ENCODE assay signal across 1 cellular context in the genomic region with DNA sequence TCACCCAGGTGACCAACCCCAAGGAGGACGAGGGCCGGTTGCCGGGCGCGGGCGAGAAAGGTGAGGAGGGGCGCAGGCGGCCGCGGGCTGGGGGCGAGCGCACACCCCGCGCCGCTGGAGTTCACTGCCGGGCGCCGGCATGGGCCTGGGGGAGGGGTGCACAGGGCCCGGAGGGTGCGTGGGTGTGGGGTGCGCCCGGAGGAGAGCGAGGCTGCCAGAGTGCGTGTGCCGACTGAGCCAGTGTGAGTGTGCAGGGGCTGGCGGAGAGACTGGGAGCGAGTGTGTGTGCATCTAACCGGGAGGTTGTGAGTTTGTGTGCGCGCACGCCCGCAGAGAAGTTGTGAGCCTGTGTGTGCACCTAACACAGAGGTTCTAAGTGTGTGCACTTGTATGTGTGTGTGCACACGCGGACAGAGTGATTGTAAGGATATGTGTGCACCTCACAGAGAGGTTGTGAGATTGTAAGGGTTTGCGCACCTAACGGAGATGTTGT.
TF ChIP-seq lines count a peak whose summit lies in the region.

No MANE protein-coding gene starts in this region.

TF ChIP-seq in HepG2, 621 proteins besides CTCF, POLR2A, EP300 and RAD21 (continued from another document):
- no peak for TF ChIP-seq ZNF34 (CRISPR knock-in tag; IDR thresholded peaks at IDR 0.05; ENCODE audit: borderline replicate concordance)
- TF ChIP-seq ARNT2 (CRISPR knock-in tag; IDR thresholded peaks at IDR 0.05; ENCODE audit: low read depth), result no peak
- TF ChIP-seq ZNF543 (CRISPR knock-in tag; IDR thresholded peaks at IDR 0.05), result 0 out of 2 replicates have a peak, but pooled peaks have one; percentile 1
- TF ChIP-seq, protein P1, sequence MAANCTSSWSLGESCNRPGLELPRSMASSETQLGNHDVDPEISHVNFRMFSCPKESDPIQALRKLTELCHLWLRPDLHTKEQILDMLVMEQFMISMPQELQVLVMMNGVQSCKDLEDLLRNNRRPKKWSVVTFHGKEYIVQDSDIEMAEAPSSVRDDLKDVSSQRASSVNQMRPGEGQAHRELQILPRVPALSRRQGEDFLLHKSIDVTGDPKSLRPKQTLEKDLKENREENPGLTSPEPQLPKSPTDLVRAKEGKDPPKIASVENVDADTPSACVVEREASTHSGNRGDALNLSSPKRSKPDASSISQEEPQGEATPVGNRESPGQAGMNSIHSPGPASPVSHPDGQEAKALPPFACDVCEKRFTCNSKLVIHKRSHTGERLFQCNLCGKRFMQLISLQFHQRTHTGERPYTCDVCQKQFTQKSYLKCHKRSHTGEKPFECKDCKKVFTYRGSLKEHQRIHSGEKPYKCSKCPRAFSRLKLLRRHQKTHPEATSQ (CRISPR knock-in tag; IDR thresholded peaks at IDR 0.05; ENCODE audit: borderline replicate concordance), result no peak
- no peak for TF ChIP-seq MTF1 (CRISPR knock-in tag; IDR thresholded peaks at IDR 0.05)
- no peak for TF ChIP-seq KAT2B (IDR thresholded peaks at IDR 0.05; ENCODE audit: borderline replicate concordance, low read depth, low read length)
- TF ChIP-seq, protein P2, sequence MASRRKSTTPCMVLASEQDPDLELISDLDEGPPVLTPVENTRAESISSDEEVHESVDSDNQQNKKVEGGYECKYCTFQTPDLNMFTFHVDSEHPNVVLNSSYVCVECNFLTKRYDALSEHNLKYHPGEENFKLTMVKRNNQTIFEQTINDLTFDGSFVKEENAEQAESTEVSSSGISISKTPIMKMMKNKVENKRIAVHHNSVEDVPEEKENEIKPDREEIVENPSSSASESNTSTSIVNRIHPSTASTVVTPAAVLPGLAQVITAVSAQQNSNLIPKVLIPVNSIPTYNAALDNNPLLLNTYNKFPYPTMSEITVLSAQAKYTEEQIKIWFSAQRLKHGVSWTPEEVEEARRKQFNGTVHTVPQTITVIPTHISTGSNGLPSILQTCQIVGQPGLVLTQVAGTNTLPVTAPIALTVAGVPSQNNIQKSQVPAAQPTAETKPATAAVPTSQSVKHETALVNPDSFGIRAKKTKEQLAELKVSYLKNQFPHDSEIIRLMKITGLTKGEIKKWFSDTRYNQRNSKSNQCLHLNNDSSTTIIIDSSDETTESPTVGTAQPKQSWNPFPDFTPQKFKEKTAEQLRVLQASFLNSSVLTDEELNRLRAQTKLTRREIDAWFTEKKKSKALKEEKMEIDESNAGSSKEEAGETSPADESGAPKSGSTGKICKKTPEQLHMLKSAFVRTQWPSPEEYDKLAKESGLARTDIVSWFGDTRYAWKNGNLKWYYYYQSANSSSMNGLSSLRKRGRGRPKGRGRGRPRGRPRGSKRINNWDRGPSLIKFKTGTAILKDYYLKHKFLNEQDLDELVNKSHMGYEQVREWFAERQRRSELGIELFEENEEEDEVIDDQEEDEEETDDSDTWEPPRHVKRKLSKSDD (CRISPR knock-in tag; IDR thresholded peaks at IDR 0.05; ENCODE audit: low read depth), result no peak
- TF ChIP-seq ZNF746 (CRISPR knock-in tag; IDR thresholded peaks at IDR 0.05), result no peak; the same call in 1 of the 2 replicates
- no peak for TF ChIP-seq LCORL (IDR thresholded peaks at IDR 0.05)
- TF ChIP-seq LCORL (CRISPR knock-in tag; IDR thresholded peaks at IDR 0.05), result no peak
- TF ChIP-seq ZNF234 (CRISPR knock-in tag; conservative IDR thresholded peaks at IDR 0.05), result no peak
- TF ChIP-seq, protein P3, sequence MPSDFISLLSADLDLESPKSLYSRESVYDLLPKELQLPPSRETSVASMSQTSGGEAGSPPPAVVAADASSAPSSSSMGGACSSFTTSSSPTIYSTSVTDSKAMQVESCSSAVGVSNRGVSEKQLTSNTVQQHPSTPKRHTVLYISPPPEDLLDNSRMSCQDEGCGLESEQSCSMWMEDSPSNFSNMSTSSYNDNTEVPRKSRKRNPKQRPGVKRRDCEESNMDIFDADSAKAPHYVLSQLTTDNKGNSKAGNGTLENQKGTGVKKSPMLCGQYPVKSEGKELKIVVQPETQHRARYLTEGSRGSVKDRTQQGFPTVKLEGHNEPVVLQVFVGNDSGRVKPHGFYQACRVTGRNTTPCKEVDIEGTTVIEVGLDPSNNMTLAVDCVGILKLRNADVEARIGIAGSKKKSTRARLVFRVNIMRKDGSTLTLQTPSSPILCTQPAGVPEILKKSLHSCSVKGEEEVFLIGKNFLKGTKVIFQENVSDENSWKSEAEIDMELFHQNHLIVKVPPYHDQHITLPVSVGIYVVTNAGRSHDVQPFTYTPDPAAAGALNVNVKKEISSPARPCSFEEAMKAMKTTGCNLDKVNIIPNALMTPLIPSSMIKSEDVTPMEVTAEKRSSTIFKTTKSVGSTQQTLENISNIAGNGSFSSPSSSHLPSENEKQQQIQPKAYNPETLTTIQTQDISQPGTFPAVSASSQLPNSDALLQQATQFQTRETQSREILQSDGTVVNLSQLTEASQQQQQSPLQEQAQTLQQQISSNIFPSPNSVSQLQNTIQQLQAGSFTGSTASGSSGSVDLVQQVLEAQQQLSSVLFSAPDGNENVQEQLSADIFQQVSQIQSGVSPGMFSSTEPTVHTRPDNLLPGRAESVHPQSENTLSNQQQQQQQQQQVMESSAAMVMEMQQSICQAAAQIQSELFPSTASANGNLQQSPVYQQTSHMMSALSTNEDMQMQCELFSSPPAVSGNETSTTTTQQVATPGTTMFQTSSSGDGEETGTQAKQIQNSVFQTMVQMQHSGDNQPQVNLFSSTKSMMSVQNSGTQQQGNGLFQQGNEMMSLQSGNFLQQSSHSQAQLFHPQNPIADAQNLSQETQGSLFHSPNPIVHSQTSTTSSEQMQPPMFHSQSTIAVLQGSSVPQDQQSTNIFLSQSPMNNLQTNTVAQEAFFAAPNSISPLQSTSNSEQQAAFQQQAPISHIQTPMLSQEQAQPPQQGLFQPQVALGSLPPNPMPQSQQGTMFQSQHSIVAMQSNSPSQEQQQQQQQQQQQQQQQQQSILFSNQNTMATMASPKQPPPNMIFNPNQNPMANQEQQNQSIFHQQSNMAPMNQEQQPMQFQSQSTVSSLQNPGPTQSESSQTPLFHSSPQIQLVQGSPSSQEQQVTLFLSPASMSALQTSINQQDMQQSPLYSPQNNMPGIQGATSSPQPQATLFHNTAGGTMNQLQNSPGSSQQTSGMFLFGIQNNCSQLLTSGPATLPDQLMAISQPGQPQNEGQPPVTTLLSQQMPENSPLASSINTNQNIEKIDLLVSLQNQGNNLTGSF (CRISPR knock-in tag; IDR thresholded peaks at IDR 0.05), result no peak
- no peak for TF ChIP-seq ZFAT (CRISPR knock-in tag; conservative IDR thresholded peaks at IDR 0.05)
- TF ChIP-seq, protein P4, sequence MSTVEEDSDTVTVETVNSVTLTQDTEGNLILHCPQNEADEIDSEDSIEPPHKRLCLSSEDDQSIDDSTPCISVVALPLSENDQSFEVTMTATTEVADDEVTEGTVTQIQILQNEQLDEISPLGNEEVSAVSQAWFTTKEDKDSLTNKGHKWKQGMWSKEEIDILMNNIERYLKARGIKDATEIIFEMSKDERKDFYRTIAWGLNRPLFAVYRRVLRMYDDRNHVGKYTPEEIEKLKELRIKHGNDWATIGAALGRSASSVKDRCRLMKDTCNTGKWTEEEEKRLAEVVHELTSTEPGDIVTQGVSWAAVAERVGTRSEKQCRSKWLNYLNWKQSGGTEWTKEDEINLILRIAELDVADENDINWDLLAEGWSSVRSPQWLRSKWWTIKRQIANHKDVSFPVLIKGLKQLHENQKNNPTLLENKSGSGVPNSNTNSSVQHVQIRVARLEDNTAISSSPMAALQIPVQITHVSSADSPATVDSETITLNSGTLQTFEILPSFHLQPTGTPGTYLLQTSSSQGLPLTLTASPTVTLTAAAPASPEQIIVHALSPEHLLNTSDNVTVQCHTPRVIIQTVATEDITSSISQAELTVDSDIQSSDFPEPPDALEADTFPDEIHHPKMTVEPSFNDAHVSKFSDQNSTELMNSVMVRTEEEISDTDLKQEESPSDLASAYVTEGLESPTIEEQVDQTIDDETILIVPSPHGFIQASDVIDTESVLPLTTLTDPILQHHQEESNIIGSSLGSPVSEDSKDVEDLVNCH (CRISPR knock-in tag; IDR thresholded peaks at IDR 0.05), result no peak
- no peak for TF ChIP-seq ZFP90 (CRISPR knock-in tag; IDR thresholded peaks at IDR 0.05; ENCODE audit: borderline replicate concordance)
- TF ChIP-seq TCF7 (IDR thresholded peaks at IDR 0.05; ENCODE audit: low read depth), result no peak
- TF ChIP-seq MIXL1 (CRISPR knock-in tag; IDR thresholded peaks at IDR 0.05), result no peak
- TF ChIP-seq ZNF773 (CRISPR knock-in tag; IDR thresholded peaks at IDR 0.05; ENCODE audit: borderline replicate concordance), result no peak
- no peak for TF ChIP-seq GATA4 (IDR thresholded peaks at IDR 0.05; ENCODE audit: borderline replicate concordance, low read depth)
- TF ChIP-seq CHD2 (IDR thresholded peaks at IDR 0.05; ENCODE audit: low read depth, low read length), result no peak
- no peak for TF ChIP-seq MED1 (CRISPR knock-in tag; IDR thresholded peaks at IDR 0.05)
- no peak for TF ChIP-seq FOXP1 (IDR thresholded peaks at IDR 0.05)
- TF ChIP-seq FOXP1 (CRISPR knock-in tag; IDR thresholded peaks at IDR 0.05), result no peak
- TF ChIP-seq HDAC1 (CRISPR knock-in tag; IDR thresholded peaks at IDR 0.05), result no peak; the same call in 1 of the 2 replicates
- TF ChIP-seq, protein P5, sequence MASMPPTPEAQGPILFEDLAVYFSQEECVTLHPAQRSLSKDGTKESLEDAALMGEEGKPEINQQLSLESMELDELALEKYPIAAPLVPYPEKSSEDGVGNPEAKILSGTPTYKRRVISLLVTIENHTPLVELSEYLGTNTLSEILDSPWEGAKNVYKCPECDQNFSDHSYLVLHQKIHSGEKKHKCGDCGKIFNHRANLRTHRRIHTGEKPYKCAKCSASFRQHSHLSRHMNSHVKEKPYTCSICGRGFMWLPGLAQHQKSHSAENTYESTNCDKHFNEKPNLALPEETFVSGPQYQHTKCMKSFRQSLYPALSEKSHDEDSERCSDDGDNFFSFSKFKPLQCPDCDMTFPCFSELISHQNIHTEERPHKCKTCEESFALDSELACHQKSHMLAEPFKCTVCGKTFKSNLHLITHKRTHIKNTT (CRISPR knock-in tag; IDR thresholded peaks at IDR 0.05), result no peak
- TF ChIP-seq, protein P6, sequence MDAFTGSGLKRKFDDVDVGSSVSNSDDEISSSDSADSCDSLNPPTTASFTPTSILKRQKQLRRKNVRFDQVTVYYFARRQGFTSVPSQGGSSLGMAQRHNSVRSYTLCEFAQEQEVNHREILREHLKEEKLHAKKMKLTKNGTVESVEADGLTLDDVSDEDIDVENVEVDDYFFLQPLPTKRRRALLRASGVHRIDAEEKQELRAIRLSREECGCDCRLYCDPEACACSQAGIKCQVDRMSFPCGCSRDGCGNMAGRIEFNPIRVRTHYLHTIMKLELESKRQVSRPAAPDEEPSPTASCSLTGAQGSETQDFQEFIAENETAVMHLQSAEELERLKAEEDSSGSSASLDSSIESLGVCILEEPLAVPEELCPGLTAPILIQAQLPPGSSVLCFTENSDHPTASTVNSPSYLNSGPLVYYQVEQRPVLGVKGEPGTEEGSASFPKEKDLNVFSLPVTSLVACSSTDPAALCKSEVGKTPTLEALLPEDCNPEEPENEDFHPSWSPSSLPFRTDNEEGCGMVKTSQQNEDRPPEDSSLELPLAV (CRISPR knock-in tag; conservative IDR thresholded peaks at IDR 0.05; ENCODE audit: low read depth), result no peak
- no peak for TF ChIP-seq MAFG (CRISPR knock-in tag; IDR thresholded peaks at IDR 0.05)
- TF ChIP-seq FOXC1 (CRISPR knock-in tag; IDR thresholded peaks at IDR 0.05; ENCODE audit: borderline replicate concordance), result no peak
- no peak for TF ChIP-seq ZNF292 (CRISPR knock-in tag; IDR thresholded peaks at IDR 0.05; ENCODE audit: borderline replicate concordance, low read depth)
- TF ChIP-seq XBP1 (CRISPR knock-in tag; IDR thresholded peaks at IDR 0.05), result no peak
- TF ChIP-seq U2AF1 (optimal IDR thresholded peaks at IDR 0.05; ENCODE audit: low read depth, low read length), result no peak
- TF ChIP-seq, protein P7, sequence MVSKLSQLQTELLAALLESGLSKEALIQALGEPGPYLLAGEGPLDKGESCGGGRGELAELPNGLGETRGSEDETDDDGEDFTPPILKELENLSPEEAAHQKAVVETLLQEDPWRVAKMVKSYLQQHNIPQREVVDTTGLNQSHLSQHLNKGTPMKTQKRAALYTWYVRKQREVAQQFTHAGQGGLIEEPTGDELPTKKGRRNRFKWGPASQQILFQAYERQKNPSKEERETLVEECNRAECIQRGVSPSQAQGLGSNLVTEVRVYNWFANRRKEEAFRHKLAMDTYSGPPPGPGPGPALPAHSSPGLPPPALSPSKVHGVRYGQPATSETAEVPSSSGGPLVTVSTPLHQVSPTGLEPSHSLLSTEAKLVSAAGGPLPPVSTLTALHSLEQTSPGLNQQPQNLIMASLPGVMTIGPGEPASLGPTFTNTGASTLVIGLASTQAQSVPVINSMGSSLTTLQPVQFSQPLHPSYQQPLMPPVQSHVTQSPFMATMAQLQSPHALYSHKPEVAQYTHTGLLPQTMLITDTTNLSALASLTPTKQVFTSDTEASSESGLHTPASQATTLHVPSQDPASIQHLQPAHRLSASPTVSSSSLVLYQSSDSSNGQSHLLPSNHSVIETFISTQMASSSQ (IDR thresholded peaks at IDR 0.05; ENCODE audit: low read depth), result no peak
- TF ChIP-seq, protein P7 (CRISPR knock-in tag; IDR thresholded peaks at IDR 0.05; ENCODE audit: borderline replicate concordance), result no peak; the same call in 1 of the 2 replicates
